24 cellular contexts compared by ENCODE assay signal in the genomic region with DNA sequence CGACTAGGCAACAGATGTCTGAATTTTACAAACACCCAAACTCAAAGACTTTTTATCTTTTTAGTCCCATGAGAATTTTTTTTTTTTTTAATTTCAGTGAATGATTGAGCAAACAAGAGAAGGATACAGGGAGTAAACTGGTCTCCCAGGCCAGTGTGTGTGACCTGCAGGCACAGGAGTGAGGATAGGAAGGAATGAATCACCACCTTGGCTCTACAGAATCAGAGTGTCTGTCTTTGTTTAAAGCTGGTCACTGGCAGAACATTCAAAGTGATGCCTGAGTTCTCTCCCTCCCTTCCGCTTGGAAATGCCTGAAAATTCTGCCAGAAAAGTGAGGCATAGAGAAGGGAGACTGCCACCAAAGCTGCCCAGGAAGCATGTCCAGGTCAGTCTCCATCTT.
"Had no signal": no experiment of that assay in that cellular context is flagged by ENCODE, and none has a peak within 500 bp of the region (broad histone marks: within the 10 kb centered on the region; RNA-seq: fewer than 3 reads in every experiment).

No MANE protein-coding gene starts in this region.

- H3K9me3 Mint-ChIP-seq: activated T-cell treated with anti-CD3 and anti-CD28 coated beads, Interleukin-2, amount 50 U/mL, for 24 hours had no signal

- H3K27ac ChIP-seq: adrenal gland, cardiac muscle cell, right lobe of liver, stomach, upper lobe of left lung had no signal

- H3K9me3 ChIP-seq: adrenal gland, right lobe of liver, upper lobe of left lung had no signal

- H3K4me1 ChIP-seq: adrenal gland, right lobe of liver, upper lobe of left lung had no signal

- DNase-seq: activated CD4-positive, alpha-beta T cell treated with anti-CD3 and anti-CD28 coated beads, Interleukin-2, amount 50 U/mL, for 4 hours; activated CD8-positive, alpha-beta memory T cell treated with anti-CD3 and anti-CD28 coated beads for 24 hours; activated CD8-positive, alpha-beta memory T cell treated with anti-CD3 and anti-CD28 coated beads, Interleukin-2, amount 50 U/mL, for 4 hours; activated T-cell treated with anti-CD3 and anti-CD28 coated beads, Interleukin-2, amount 50 U/mL, for 24 hours; adrenal gland; effector CD4-positive, alpha-beta T cell; erythroblast; head of caudate nucleus; hypothalamus; left cardiac atrium; naive B cell; occipital lobe; right lobe of liver; stimulated activated CD4-positive, alpha-beta T cell treated with anti-CD3 and anti-CD28 coated beads, Interleukin-15, amount 100 ng/mL, for 24 hours; stomach; T1000; upper lobe of left lung had no signal

- H3K4me3 Mint-ChIP-seq: activated T-cell treated with anti-CD3 and anti-CD28 coated beads, Interleukin-2, amount 50 U/mL, for 24 hours; activated T-helper 17 cell treated with anti-CD3 and anti-CD28 coated beads, Interleukin-2, amount 50 U/mL, for 72 hours; dendritic cell treated with granulocyte-macrophage colony-stimulating factor and Interleukin-4, amounts not matched to agents 40 ng/mL and 50 ng/mL, for 4 days; stimulated activated memory B cell treated with anti-CD40 and anti-IgM and Interleukin-4, amounts not matched to agents 10 μg/mL and 1 μg/mL and 100 μg/mL, for 72 hours; WTC11 had no signal

- H3K4me1 Mint-ChIP-seq: activated T-helper 17 cell treated with anti-CD3 and anti-CD28 coated beads, Interleukin-2, amount 50 U/mL, for 72 hours had no signal

- H3K4me2 ChIP-seq: smooth muscle cell had no signal

- H3K27me3 ChIP-seq: adrenal gland, cardiac muscle cell, right lobe of liver, stomach, upper lobe of left lung had no signal

- ATAC-seq: activated naive CD4-positive, alpha-beta T cell treated with anti-CD3 and anti-CD28 coated beads, Interleukin-2, amount 50 U/mL, for 72 hours; activated T-helper 17 cell treated with anti-CD3 and anti-CD28 coated beads, Interleukin-2, amount 50 U/mL, for 72 hours; right lobe of liver; stimulated activated memory B cell treated with anti-CD40 and anti-IgM and Interleukin-4, amounts not matched to agents 10 μg/mL and 1 μg/mL and 100 μg/mL, for 72 hours; WTC11 had no signal

- H3K36me3 ChIP-seq: adrenal gland, cardiac muscle cell, right lobe of liver, stomach, upper lobe of left lung had no signal

- H3K27me3 Mint-ChIP-seq: activated T-cell treated with anti-CD3 and anti-CD28 coated beads, Interleukin-2, amount 50 U/mL, for 24 hours; activated T-helper 17 cell treated with anti-CD3 and anti-CD28 coated beads, Interleukin-2, amount 50 U/mL, for 72 hours; stimulated activated memory B cell treated with anti-CD40 and anti-IgM and Interleukin-4, amounts not matched to agents 10 μg/mL and 1 μg/mL and 100 μg/mL, for 72 hours had no signal

- H3K4me3 ChIP-seq: adrenal gland, cardiac muscle cell, right lobe of liver, smooth muscle cell, stomach, upper lobe of left lung had no signal

- H3K27ac Mint-ChIP-seq: activated T-cell treated with anti-CD3 and anti-CD28 coated beads, Interleukin-2, amount 50 U/mL, for 24 hours; activated T-helper 17 cell treated with anti-CD3 and anti-CD28 coated beads, Interleukin-2, amount 50 U/mL, for 72 hours; dendritic cell treated with granulocyte-macrophage colony-stimulating factor and Interleukin-4, amounts not matched to agents 40 ng/mL and 50 ng/mL, for 4 days; naive B cell; stimulated activated memory B cell treated with anti-CD40 and anti-IgM and Interleukin-4, amounts not matched to agents 10 μg/mL and 1 μg/mL and 100 μg/mL, for 72 hours; WTC11 had no signal
